ENCODE assay signal across 7 cellular contexts in genomic region chr5:38191693-38192092, GRCh38.
"Had no signal": no experiment of that assay in that cellular context is flagged by ENCODE, and none has a peak within 500 bp of the region (broad histone marks: within the 10 kb centered on the region; RNA-seq: fewer than 3 reads in every experiment).

No MANE protein-coding gene starts in this region.

- FAIRE-seq: HTR-8/SVneo had no signal

- H2AFZ ChIP-seq: GM23338 had no signal

- H3K4me3 ChIP-seq: GM23338, HAP-1 had no signal

- H3K4me3 Mint-ChIP-seq: GM23338, IgD-negative memory B cell had no signal

- DNase-seq: H7, KG1 had no signal

- H3K4me1 ChIP-seq: HAP-1 had no signal

- H3K36me3 ChIP-seq: HAP-1 had no signal

- H3K4me2 ChIP-seq: GM23338 had no signal

- H3K9me3 ChIP-seq: HAP-1 had no signal

- ATAC-seq: GM23338, HCT116 had no signal

- H3K27ac Mint-ChIP-seq: GM23338, IgD-negative memory B cell had no signal
